ENCODE assay signal across 19 cellular contexts in genomic region chr12:116760621-116761020, GRCh38. TPM values are rescaled to one million over a fixed set of nuclear protein-coding genes. Genes with fewer than 3 reads are reported as not detected.
DNase-seq lines count a peak whose midpoint lies in the region; TF ChIP-seq lines count a peak whose summit lies in the region.
"Had no signal": no experiment of that assay in that cellular context is flagged by ENCODE, and none has a peak within 500 bp of the region (broad histone marks: within the 10 kb centered on the region; RNA-seq: fewer than 3 reads in every experiment).

No MANE protein-coding gene starts in this region.

- H3K9me3 Mint-ChIP-seq in activated CD4-positive, alpha-beta T cell treated with anti-CD3 and anti-CD28 coated beads, Interleukin-2, amount 10 ng/mL, durations not matched to agents 24 days and 14 days = peaks cover 7% of the 10 kb centered on the region
- H3K9me3 Mint-ChIP-seq in H9 (no peaks in the 10 kb centered on the region; a peak in 1 of 5 replicates), nephron (no peaks in the 10 kb centered on the region)

- POLR2A ChIA-PET in SK-N-SH (lab: Yijun Ruan, JAX) = no interaction called here

- no peak overlapping the region for H4K8ac ChIP-seq in H9 (replicated peaks; ENCODE audit: insufficient read length, low read depth, low read length)

- no peaks in the 10 kb centered on the region for H3K79me1 ChIP-seq in H9 (ENCODE audit: insufficient read depth, low read depth, low read length, poor library complexity, severe bottlenecking)

- no peak overlapping the region for H3K18ac ChIP-seq in H9 (ENCODE audit: insufficient read length, low read depth, low read length)

- no peak overlapping the region for H2BK20ac ChIP-seq in H9 (ENCODE audit: low read depth, low read length, poor library complexity, severe bottlenecking)

- no peak overlapping the region for H3K56ac ChIP-seq in H9 (ENCODE audit: insufficient read length, low read depth, low read length)

- no peak for TF ChIP-seq RAD21 in SK-N-SH (IDR thresholded peaks at IDR 0.05; ENCODE audit: low read length)

- H4K20me1 ChIP-seq in H9 (ENCODE audit: control insufficient read depth, insufficient read depth, insufficient read length) = no peaks in the 10 kb centered on the region
- no peaks in the 10 kb centered on the region for H4K20me1 ChIP-seq in SK-N-SH (ENCODE audit: insufficient read depth)
- H4K20me1 ChIP-seq: BLaER1 had no signal

- no peak overlapping the region for H3K4ac ChIP-seq in H9 (ENCODE audit: low read depth, low read length)

- peak overlapping the region; percentile 12 for H3K4me3 ChIP-seq in brain microvascular endothelial cell (ENCODE audit: low read depth, low read length)
- H3K4me3 ChIP-seq in SJCRH30 = no peak overlapping the region
- no peak overlapping the region for H3K4me3 ChIP-seq in SK-N-SH (ENCODE audit: low read depth in 2 of 2, low read length in 1 of 2)
- H3K4me3 ChIP-seq: BLaER1, esophagus muscularis mucosa had no signal

- TF ChIP-seq EP300 in SK-N-SH (IDR thresholded peaks at IDR 0.05; ENCODE audit: borderline replicate concordance in 1 of 2, low read depth in 1 of 2, low read length in 1 of 2) = no peak

- no peak overlapping the region for H2AK5ac ChIP-seq in H9 (ENCODE audit: insufficient read length, low read length)

- H3K23me2 ChIP-seq in H9 (ENCODE audit: insufficient read length, low read depth, low read length, poor library complexity, severe bottlenecking) = no peaks in the 10 kb centered on the region

- no CpG with 5 or more reads among the region's 11 CpGs for WGBS in H9 (ENCODE audit: extremely low coverage, insufficient read length, low lambda C conversion rate)
- 95% methylated on average over 11 of the region's 11 CpGs for WGBS in SK-N-SH (ENCODE audit: low lambda C conversion rate)

- H3K27me3 Mint-ChIP-seq in activated CD4-positive, alpha-beta T cell treated with anti-CD3 and anti-CD28 coated beads, Interleukin-2, amount 10 ng/mL, durations not matched to agents 24 days and 14 days = no peaks in the 10 kb centered on the region
- H3K27me3 Mint-ChIP-seq in H9 (ENCODE audit: low read depth) = no peaks in the 10 kb centered on the region
- peaks cover 3% of the 10 kb centered on the region for H3K27me3 Mint-ChIP-seq in nephron (ENCODE audit: low read depth)

- H3K27me3 ChIP-seq in H9 (ENCODE audit: insufficient read depth, low read length) (no peaks in the 10 kb centered on the region), brain microvascular endothelial cell (replicated peaks) (no peaks in the 10 kb centered on the region), SJCRH30 (no peaks in the 10 kb centered on the region), SK-N-SH (ENCODE audit: insufficient read depth) (no peaks in the 10 kb centered on the region)
- H3K27me3 ChIP-seq: BLaER1, esophagus muscularis mucosa had no signal

- TF ChIP-seq CTCF in H9 (conservative IDR thresholded peaks at IDR 0.05) = no peak
- TF ChIP-seq CTCF in brain microvascular endothelial cell (IDR thresholded peaks at IDR 0.05; ENCODE audit: low read depth, low read length, missing control alignments) = no peak
- no peak for TF ChIP-seq CTCF in nephron (IDR thresholded peaks at IDR 0.05; ENCODE audit: unreplicated experiment in 3 of 3)
- TF ChIP-seq CTCF in SK-N-SH (IDR thresholded peaks at IDR 0.05) = no peak

- H4K5ac ChIP-seq in H9 (ENCODE audit: insufficient read length, low read depth, low read length) = no peak overlapping the region

- H2BK12ac ChIP-seq in H9 (ENCODE audit: insufficient read length, low read depth, low read length) = no peak overlapping the region

- H2BK15ac ChIP-seq in H9 (ENCODE audit: low read depth, low read length) = no peak overlapping the region

- no peaks in the 10 kb centered on the region for H3K9me2 ChIP-seq in SK-N-SH

- H4K91ac ChIP-seq in H9 (ENCODE audit: insufficient read length, low read depth, low read length) = no peak overlapping the region

- H3K23ac ChIP-seq in H9 (ENCODE audit: insufficient read length, low read depth, low read length) = no peak overlapping the region

- H3K27ac ChIP-seq in H9 (ENCODE audit: insufficient read length, low read depth, low read length) (no peak overlapping the region), brain microvascular endothelial cell (no peak overlapping the region), SJCRH30 (no peak overlapping the region), SK-N-SH (ENCODE audit: low read depth in 2 of 2, low read length in 1 of 2) (no peak overlapping the region)
- H3K27ac ChIP-seq: BLaER1, esophagus muscularis mucosa had no signal

- H3K4me1 Mint-ChIP-seq in activated CD4-positive, alpha-beta T cell treated with anti-CD3 and anti-CD28 coated beads, Interleukin-2, amount 10 ng/mL, durations not matched to agents 24 days and 14 days = peaks cover 12% of the 10 kb centered on the region
- H3K4me1 Mint-ChIP-seq in H9 (peaks cover 7 to 21% of the 10 kb centered on the region in 2 experiments), nephron (peaks cover 16% of the 10 kb centered on the region)

- H3K4me1 ChIP-seq in H9 (ENCODE audit: insufficient read depth, low read length) (no peaks in the 10 kb centered on the region), SJCRH30 (no peaks in the 10 kb centered on the region), SK-N-SH (ENCODE audit: control insufficient read depth in 1 of 2, insufficient read depth in 2 of 2, low read depth in 1 of 2, low read length in 1 of 2) (no peaks in the 10 kb centered on the region)
- H3K4me1 ChIP-seq: BLaER1, esophagus muscularis mucosa had no signal

- H2BK5ac ChIP-seq in H9 (ENCODE audit: insufficient read length, low read length) = no peak overlapping the region

- no peaks in the 10 kb centered on the region for H3K79me2 ChIP-seq in H9 (ENCODE audit: insufficient read depth, low read length)
- H3K79me2 ChIP-seq in SK-N-SH (ENCODE audit: insufficient read depth) = no peaks in the 10 kb centered on the region

- H2BK120ac ChIP-seq in H9 (ENCODE audit: low read depth, low read length, poor library complexity, severe bottlenecking) = no peak overlapping the region

- H3F3A ChIP-seq in SK-N-SH (replicated peaks; ENCODE audit: insufficient read depth) = no peaks in the 10 kb centered on the region

- peak overlapping the region; percentile 32 for H3K27ac Mint-ChIP-seq in activated CD4-positive, alpha-beta T cell treated with anti-CD3 and anti-CD28 coated beads, Interleukin-2, amount 10 ng/mL, durations not matched to agents 24 days and 14 days
- H3K27ac Mint-ChIP-seq in H9 (peak overlapping the region in 2 of 3 experiments; percentile 27 to 87; a peak in 3 of 7 replicates), nephron (peak overlapping the region; percentile 30 to 94 (median 88))

- intact Hi-C loops in activated CD4-positive, alpha-beta T cell treated with anti-CD3 and anti-CD28 coated beads, Interleukin-2, amount 10 ng/mL, durations not matched to agents 24 days and 14 days (cut with micrococcal nuclease) = no loop called here

- CTCF ChIA-PET in SK-N-SH (lab: Yijun Ruan, JAX) = interaction anchor here (0.9 to 1.1 kb wide), 2 partner anchors 10 kb away, joined by 3 read pairs; no protein-coding TSS in a partner anchor

- no peak overlapping the region for H3K4me2 ChIP-seq in H9 (ENCODE audit: insufficient read depth, insufficient read length, low read length)
- H3K4me2 ChIP-seq in SK-N-SH = no peak overlapping the region
- H3K4me2 ChIP-seq: BLaER1 had no signal

- peaks cover 9% of the 10 kb centered on the region for H3K36me3 Mint-ChIP-seq in activated CD4-positive, alpha-beta T cell treated with anti-CD3 and anti-CD28 coated beads, Interleukin-2, amount 10 ng/mL, durations not matched to agents 24 days and 14 days (ENCODE audit: low read depth)
- H3K36me3 Mint-ChIP-seq in H9 (ENCODE audit: insufficient read depth in 1 of 3, low read depth in 3 of 3) = peaks cover 12 to 53% (median 30%) of the 10 kb centered on the region in 3 experiments; a peak in 6 of 7 replicates
- H3K36me3 Mint-ChIP-seq in nephron (ENCODE audit: low read depth) = peaks cover 42% of the 10 kb centered on the region

- DNase-seq in activated CD4-positive, alpha-beta T cell treated with anti-CD3 and anti-CD28 coated beads, Interleukin-2, amount 10 ng/mL, durations not matched to agents 24 days and 14 days = no peak
- DNase-seq in activated CD4-positive, alpha-beta T cell treated with anti-CD3 and anti-CD28 coated beads, Interleukin-2, amount 50 U/mL, for 1 hour = no peak
- DNase-seq in H9 = no peak
- DNase-seq in brain microvascular endothelial cell = no peak
- no peak for DNase-seq in SJCRH30
- no peak for DNase-seq in SK-N-SH
- no peak for DNase-seq in NCI-H2196 treated with DMSO at 0.1 percent for 48 hours (lab: John Stamatoyannopoulos, UW; ENCODE audit: unreplicated experiment)
- DNase-seq: activated CD4-positive, alpha-beta T cell treated with anti-CD3 and anti-CD28 coated beads for 1 hour; activated T-cell treated with anti-CD3 and anti-CD28 coated beads for 4 hours; GDM1; islet precursor cell; mammary epithelial cell; NCI-H1417 treated with DMSO at 0.1 percent for 48 hours; NCI-H2171 treated with DMSO at 0.1 percent for 48 hours; NCI-H82; trophoblast cell had no signal

- H3K9me3 ChIP-seq in H9 (ENCODE audit: control insufficient read depth, low read depth, low read length) (no peaks in the 10 kb centered on the region), SJCRH30 (replicated peaks) (no peaks in the 10 kb centered on the region), SK-N-SH (no peaks in the 10 kb centered on the region)
- H3K9me3 ChIP-seq: BLaER1, esophagus muscularis mucosa had no signal

- H3K14ac ChIP-seq in H9 (ENCODE audit: insufficient read depth, low read length) = no peak overlapping the region

- H2AFZ ChIP-seq in H9 (ENCODE audit: low read length) = no peak overlapping the region
- no peak overlapping the region for H2AFZ ChIP-seq in SK-N-SH (ENCODE audit: low read depth)

- H3K9ac ChIP-seq in H9 (ENCODE audit: extremely low read depth, insufficient read length, low read length) (no peak overlapping the region), SK-N-SH (no peak overlapping the region)
- H3K9ac ChIP-seq: BLaER1 had no signal

- in situ Hi-C loops in brain microvascular endothelial cell (cut with HindIII; ENCODE audit: low pct_ligation_motif_present, low sequenced_read_pairs) = no loop called here

- H3K36me3 ChIP-seq in brain microvascular endothelial cell (replicated peaks) (no peaks in the 10 kb centered on the region), SJCRH30 (no peaks in the 10 kb centered on the region), SK-N-SH (replicated peaks in 1 of 2; ENCODE audit: control insufficient read depth in 1 of 2, insufficient read depth in 2 of 2, low read length in 1 of 2) (no peaks in the 10 kb centered on the region)
- H3K36me3 ChIP-seq: esophagus muscularis mucosa had no signal

- H3T11ph ChIP-seq in H9 (ENCODE audit: low read length) = no peak overlapping the region

- peak overlapping the region; percentile 68 for H3K4me3 Mint-ChIP-seq in activated CD4-positive, alpha-beta T cell treated with anti-CD3 and anti-CD28 coated beads, Interleukin-2, amount 10 ng/mL, durations not matched to agents 24 days and 14 days
- H3K4me3 Mint-ChIP-seq in H9 = peak overlapping the region in 1 of 2 experiments; percentile 45; a peak in 1 of 5 replicates
- peak overlapping the region; percentile 79 to 88 (median 85) for H3K4me3 Mint-ChIP-seq in nephron

RNA-seq across cellular contexts. Expression of gene RNFT2, which starts 22.5 kb away (rescaled TPM):
- total RNA-seq in activated CD4-positive, alpha-beta T cell treated with anti-CD3 and anti-CD28 coated beads, Interleukin-2, amount 10 ng/mL, durations not matched to agents 24 days and 14 days = 10.1 and 11.6 TPM in 2 replicates
- 29.5 and 30.3 TPM in 2 replicates for total RNA-seq in H9 (2021)
- 10.4 and 11.4 TPM in 2 replicates for total RNA-seq in SJCRH30 (2014; rRNA removed; shearing (Covaris generic))
- polyA plus RNA-seq in SK-N-SH (2012; rRNA removed) = 3.8 and 4.4 TPM in 2 replicates
- polyA plus RNA-seq in SK-N-SH (2012; cell fraction: cytosol; rRNA removed) = 3.1 and 3.4 TPM in 2 replicates
- 6.6 and 9.1 TPM in 2 replicates for polyA plus RNA-seq in SK-N-SH (2012; cell fraction: nucleus; rRNA removed)

RNA-seq across cellular contexts. Expression of gene SPRING1, which starts 22.8 kb away (rescaled TPM):
- total RNA-seq in activated CD4-positive, alpha-beta T cell treated with anti-CD3 and anti-CD28 coated beads, Interleukin-2, amount 10 ng/mL, durations not matched to agents 24 days and 14 days = 28.6 and 29.2 TPM in 2 replicates
- 44.2 and 47.0 TPM in 2 replicates for total RNA-seq in H9 (2021)
- total RNA-seq in SJCRH30 (2014; rRNA removed; shearing (Covaris generic)) = 18.6 and 22.3 TPM in 2 replicates
- 10.9 and 12.2 TPM in 2 replicates for polyA plus RNA-seq in SK-N-SH (2012; rRNA removed)
- 9.4 and 10.3 TPM in 2 replicates for polyA plus RNA-seq in SK-N-SH (2012; cell fraction: cytosol; rRNA removed)
- 5.4 and 5.8 TPM in 2 replicates for polyA plus RNA-seq in SK-N-SH (2012; cell fraction: nucleus; rRNA removed)

Comparison
In these comparisons a context has a peak if more than half of its experiments do, and no peak if none do; other contexts are left out.
1. H3K27ac Mint-ChIP-seq: peak in every context shown above with its lines; median percentile 88 in nephron; 57 in H9; 32 in activated CD4-positive, alpha-beta T cell treated with anti-CD3 and anti-CD28 coated beads, Interleukin-2, amount 10 ng/mL, durations not matched to agents 24 days and 14 days.